Comparison of ENCODE assay signal across 8 cellular contexts in the genomic region with DNA sequence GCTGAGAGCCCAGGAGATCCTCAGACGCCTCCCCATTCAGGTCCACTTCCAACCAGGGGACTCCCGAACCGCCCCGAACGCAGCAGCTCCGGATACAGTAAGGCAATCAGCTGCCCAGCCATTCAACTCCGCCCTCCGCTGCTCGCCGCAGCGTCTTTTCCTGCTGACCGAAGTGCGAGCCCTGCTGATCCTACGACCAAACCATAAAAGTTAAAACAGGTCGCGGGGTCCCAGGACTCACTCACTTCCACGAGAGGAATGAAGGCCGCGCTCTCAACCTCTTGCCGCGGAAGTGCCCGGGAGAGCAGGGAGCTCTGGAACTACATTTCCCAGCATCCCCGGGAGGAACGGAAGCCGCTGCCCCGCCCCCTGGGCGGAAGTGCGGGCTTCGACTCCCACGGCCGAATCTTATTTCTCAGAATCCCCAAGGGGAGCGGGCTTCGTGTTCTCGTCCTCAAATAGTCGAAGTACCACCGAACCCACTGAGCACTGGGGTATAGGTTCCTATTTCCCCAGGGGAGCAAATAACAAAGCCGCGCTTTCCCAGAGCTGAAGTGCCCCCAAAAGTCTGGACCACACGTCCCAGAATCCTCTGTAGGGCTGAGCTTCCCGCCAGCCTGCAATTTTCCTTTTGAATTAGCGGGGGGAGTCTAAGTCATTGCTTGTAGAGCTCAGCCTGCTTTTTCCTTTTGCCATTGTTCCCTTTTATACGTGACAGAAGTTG. TPM values are rescaled to one million over a fixed set of nuclear protein-coding genes. Genes with fewer than 3 reads are reported as not detected.
DNase-seq lines count a peak whose midpoint lies in the region; ATAC-seq and TF ChIP-seq lines count a peak whose summit lies in the region.

A gene (minus strand): TSS at position 298 of the 724 bp plus-strand sequence. CDS start 13,097 bp downstream, outside the sequence.

- H2BK5ac ChIP-seq in IMR-90 (ENCODE audit: low read depth, low read length, poor library complexity, severe bottlenecking): peak within 1 kb of the TSS; percentile 59

- intact Hi-C loops in IMR-90 (cut with micrococcal nuclease): loop anchor here (1.0 to 10.0 kb wide), 4 partner anchors 16 to 160 kb away; a partner anchor contains a TSS

- H3K56ac ChIP-seq in IMR-90 (ENCODE audit: extremely low read depth, insufficient read depth, low read length): peak within 1 kb of the TSS; percentile 95

- H3K27me3 ChIP-seq in IMR-90 (ENCODE audit: control insufficient read depth, insufficient read depth, low read length): no peaks in the 10 kb centered on the region
- no peaks in the 10 kb centered on the region for H3K27me3 ChIP-seq in mononuclear cell (ENCODE audit: insufficient read depth, low read length)

- H3K4me3 ChIP-seq in IMR-90 (ENCODE audit: insufficient read depth, low read depth, low read length) (peak within 1 kb of the TSS; percentile 59), mononuclear cell (ENCODE audit: low read length) (peak within 1 kb of the TSS; percentile 78)

- H2BK120ac ChIP-seq in IMR-90 (ENCODE audit: low read depth, low read length): peak within 1 kb of the TSS; percentile 63; the same call in 1 of the 2 replicates

- peak; percentile 23; the same call in 1 of the 2 replicates for TF ChIP-seq RAD21 in IMR-90 (IDR thresholded peaks at IDR 0.05; ENCODE audit: low read length)

- peak; percentile 92 for ATAC-seq in GM21526 (IDR thresholded peaks at IDR 0.05; ENCODE audit: low FRiP score, unreplicated experiment)
- ATAC-seq in IMR-90 (ENCODE audit: low read depth): peak; percentile 97

- H3K23ac ChIP-seq in IMR-90 (ENCODE audit: low read depth, low read length): peak within 1 kb of the TSS; percentile 67

- peak within 1 kb of the TSS; percentile 83; the same call in 1 of the 3 replicates for H2BK15ac ChIP-seq in IMR-90 (ENCODE audit: low read depth, low read length)

- H3K18ac ChIP-seq in IMR-90 (ENCODE audit: low read depth, low read length): peak within 1 kb of the TSS; percentile 68

- TF ChIP-seq CTCF in IMR-90 (conservative IDR thresholded peaks at IDR 0.05; ENCODE audit: low read depth, low read length): no peak

- in situ Hi-C loops in IMR-90 (cut with MboI; ENCODE audit: low sequenced_read_pairs): no loop called here

- no peak within 1 kb of the TSS for H2BK20ac ChIP-seq in IMR-90 (ENCODE audit: low read depth, low read length)

- peak within 1 kb of the TSS; percentile 82 for H4K91ac ChIP-seq in IMR-90 (ENCODE audit: insufficient read depth, low read depth, low read length)

- H2AK9ac ChIP-seq in IMR-90 (replicated peaks; ENCODE audit: low read depth, low read length, poor library complexity): peak within 1 kb of the TSS; percentile 47

- no peaks in the 10 kb centered on the region for H3K4me1 ChIP-seq in IMR-90 (ENCODE audit: control insufficient read depth, insufficient read depth, low read length)
- H3K4me1 ChIP-seq in mononuclear cell (ENCODE audit: insufficient read depth, low read length): peaks cover 16% of the 10 kb centered on the region

- H3K36me3 ChIP-seq in IMR-90 (ENCODE audit: control insufficient read depth, insufficient read depth, low read length): peaks cover 3% of the 10 kb centered on the region

- H3K9me1 ChIP-seq in IMR-90 (ENCODE audit: insufficient read depth, low read length): no peaks in the 10 kb centered on the region

- POLR2A ChIA-PET in IMR-90 (lab: Charles Lee; ENCODE audit: unreplicated experiment): interaction anchor here (0.8 kb wide), 1 partner anchor 34 kb away, joined by 3 read pairs; no protein-coding TSS in a partner anchor

- peak within 1 kb of the TSS; percentile 44 for H2AK5ac ChIP-seq in IMR-90 (ENCODE audit: low read depth, low read length)

- BruUV-seq in IMR-90 (replicated peaks; lab: Mats Ljungman, UMichigan): no TSS peak

- peak within 1 kb of the TSS; percentile 90 for H3K14ac ChIP-seq in IMR-90 (replicated peaks; ENCODE audit: low read depth, low read length)

- no peak for TF ChIP-seq POLR2A in IMR-90 (IDR thresholded peaks at IDR 0.05; ENCODE audit: low read depth, low read length)

- H2AFZ ChIP-seq in IMR-90 (replicated peaks; ENCODE audit: low read length, poor library complexity): peak within 1 kb of the TSS; percentile 97

- peak within 1 kb of the TSS; percentile 97 for H3K4me2 ChIP-seq in IMR-90 (ENCODE audit: low read depth, low read length)

- no peaks in the 10 kb centered on the region for H4K20me1 ChIP-seq in IMR-90 (ENCODE audit: insufficient read depth, low read length)

- H3K27ac ChIP-seq in IMR-90 (ENCODE audit: insufficient read depth, low read length): peak within 1 kb of the TSS; percentile 85

- H3K4ac ChIP-seq in IMR-90 (ENCODE audit: low read depth, low read length): peak within 1 kb of the TSS; percentile 79

- H4K8ac ChIP-seq in IMR-90 (ENCODE audit: low read depth in 2 of 2, low read length in 2 of 2): peak within 1 kb of the TSS; percentile 95 to 98

- dilution Hi-C loops in IMR-90 (cut with HindIII; ENCODE audit: low sequenced_read_pairs, unreplicated experiment): no loop called here

- CTCF ChIA-PET in IMR-90 (lab: Yijun Ruan, JAX): interaction anchor here (0.6 to 1.2 kb wide), 2 partner anchors 16 to 1051 kb away, joined by 4 to 7 read pairs; a partner anchor contains a TSS

- no peaks in the 10 kb centered on the region for H3K9me3 ChIP-seq in IMR-90 (ENCODE audit: control insufficient read depth, insufficient read depth, low read length)
- no peaks in the 10 kb centered on the region for H3K9me3 ChIP-seq in mononuclear cell (ENCODE audit: low read depth, low read length)

- H3K9ac ChIP-seq in IMR-90 (ENCODE audit: low read depth, low read length): peak within 1 kb of the TSS; percentile 88

- 0% methylated on average over 17 of the region's 42 CpGs; no CpG with 5 or more reads in 1 of the 2 experiments for WGBS in IMR-90 (ENCODE audit: extremely low coverage in 2 of 2, insufficient read length in 1 of 2), 2 experiments

- DNase-seq in D341Med (ENCODE audit: low spot score): peak; percentile 95
- peak; percentile 85 for DNase-seq in IMR-90
- peak; percentile 84 for DNase-seq in OCI-M2 (lab: John Stamatoyannopoulos, UW; ENCODE audit: unreplicated experiment)
- peak; percentile 86 for DNase-seq in activated T-cell treated with anti-CD3 and anti-CD28 coated beads for 4 hours
- DNase-seq in epidermal melanocyte (ENCODE audit: insufficient read length, low spot score): peak; percentile 85
- DNase-seq in stimulated activated CD8-positive, alpha-beta memory T cell treated with anti-CD3 and anti-CD28 coated beads, Interleukin-4, amount 100 ng/mL, for 1 hour (ENCODE audit: low read depth in 2 of 2, low spot score in 1 of 2): peak; percentile 61 to 72

- peaks cover 11 to 13% of the 10 kb centered on the region in 2 experiments; a peak in 3 of 4 replicates for H3K79me1 ChIP-seq in IMR-90 (ENCODE audit: low read depth in 1 of 2, low read length in 2 of 2)

- H4K5ac ChIP-seq in IMR-90 (ENCODE audit: low read depth, low read length): peak within 1 kb of the TSS; percentile 82

TF ChIP-seq in IMR-90, 13 proteins besides CTCF, POLR2A, EP300 and RAD21:
- TF ChIP-seq NFE2L2 (IDR thresholded peaks at IDR 0.05; ENCODE audit: low read depth, low read length) (no peak), CEBPB (IDR thresholded peaks at IDR 0.05; ENCODE audit: low read depth, low read length) (no peak), MAZ (IDR thresholded peaks at IDR 0.05; ENCODE audit: borderline replicate concordance, low read depth, low read length) (peak; percentile 49; the same call in 1 of the 2 replicates)

RNA-seq across cellular contexts. Expression of the gene that starts here (rescaled TPM):
- total RNA-seq in IMR-90 (2012; rRNA removed): 15.0 and 18.1 TPM in 2 replicates
- 7.6 and 7.8 TPM in 2 replicates for polyA plus RNA-seq in IMR-90 (2012; rRNA removed)
- 2.2 and 2.7 TPM in 2 replicates for polyA plus RNA-seq in IMR-90 (2012; cell fraction: cytosol; rRNA removed)
- polyA plus RNA-seq in IMR-90 (2012; cell fraction: nucleus; rRNA removed; ENCODE audit: low replicate concordance): 3.7 and 15.2 TPM in 2 replicates
- total RNA-seq in mononuclear cell: 4.4 TPM

Comparison
In these comparisons a context has a peak if more than half of its experiments do, and no peak if none do; other contexts are left out.
1. Peak in every context shown above with its lines: DNase-seq, ATAC-seq, H3K4me3 ChIP-seq and H3K27ac ChIP-seq.